16 cellular contexts compared by ENCODE assay signal in genomic region chr20:47455133-47456040, GRCh38. TPM values are rescaled to one million over a fixed set of nuclear protein-coding genes. Genes with fewer than 3 reads are reported as not detected.
DNase-seq lines count a peak whose midpoint lies in the region; ATAC-seq and TF ChIP-seq lines count a peak whose summit lies in the region.
"Had no signal": no experiment of that assay in that cellular context is flagged by ENCODE, and none has a peak within 500 bp of the region (broad histone marks: within the 10 kb centered on the region; RNA-seq: fewer than 3 reads in every experiment).

No MANE protein-coding gene starts in this region.

- H3K4me1 ChIP-seq in hepatocyte (ENCODE audit: insufficient read depth), result peaks cover 12% of the 10 kb centered on the region
- peaks cover 13% of the 10 kb centered on the region for H3K4me1 ChIP-seq in GM23248 (ENCODE audit: insufficient read depth)

- H3K9ac ChIP-seq in SU-DHL-6 (ENCODE audit: low read length), result peak overlapping the region; percentile 62
- no peak overlapping the region for H3K9ac ChIP-seq in GM23248

- DNase-seq in activated naive CD4-positive, alpha-beta T cell treated with anti-CD3 and anti-CD28 coated beads, Interleukin-2, amount 50 U/mL, for 16 hours, result no peak
- peak; percentile 49 for DNase-seq in hepatocyte (ENCODE audit: low spot score)
- no peak for DNase-seq in type B pancreatic cell (ENCODE audit: extremely low spot score, unreplicated experiment)
- DNase-seq in GM23248, result no peak
- DNase-seq: activated CD4-positive, alpha-beta T cell treated with anti-CD3 and anti-CD28 coated beads for 1 hour; midbrain; NCI-H1105 treated with DMSO at 0.1 percent for 48 hours; NCI-H774; SW 1271 had no signal

- TF ChIP-seq CTCF in SU-DHL-6 (IDR thresholded peaks at IDR 0.05; ENCODE audit: insufficient read depth, low read length, poor library complexity, severe bottlenecking) (no peak), hepatocyte (IDR thresholded peaks at IDR 0.05; ENCODE audit: poor library complexity) (no peak), type B pancreatic cell (conservative IDR thresholded peaks at IDR 0.05) (no peak)

- H3K4me1 Mint-ChIP-seq in activated naive CD4-positive, alpha-beta T cell treated with anti-CD3 and anti-CD28 coated beads, Interleukin-2, amount 50 U/mL, for 24 hours, result peaks cover 28% of the 10 kb centered on the region
- peaks cover 7% of the 10 kb centered on the region for H3K4me1 Mint-ChIP-seq in type B pancreatic cell (ENCODE audit: unreplicated experiment)

- H3K9me3 Mint-ChIP-seq in activated naive CD4-positive, alpha-beta T cell treated with anti-CD3 and anti-CD28 coated beads, Interleukin-2, amount 50 U/mL, for 24 hours, result no peaks in the 10 kb centered on the region
- H3K9me3 Mint-ChIP-seq in type B pancreatic cell, result no peaks in the 10 kb centered on the region
- H3K9me3 Mint-ChIP-seq: activated T-helper 1 cell treated with anti-CD3 and anti-CD28 coated beads, Interleukin-12 subunit alpha, Interleukin-12 subunit beta, Interleukin-2, Interleukin-4 antibody, amounts not matched to agents 30 ng/mL and 10 ng/mL and 1 ng/mL, durations not matched to agents 14 hours and 24 hours and 36 hours; stimulated activated effector memory CD8-positive, alpha-beta T cell treated with anti-CD3 and anti-CD28 coated beads, Interleukin-12 subunit alpha, Interleukin-12 subunit beta, amount 100 ng/mL, for 72 hours had no signal

- H3K27ac ChIP-seq in SU-DHL-6 (ENCODE audit: low read depth, low read length) (peak overlapping the region; percentile 95), hepatocyte (peak overlapping the region; percentile 69), GM23248 (no peak overlapping the region)
- H3K27ac ChIP-seq: cardiac muscle cell had no signal

- H4K20me1 ChIP-seq in SU-DHL-6 (ENCODE audit: low read depth, low read length) (no peaks in the 10 kb centered on the region), hepatocyte (ENCODE audit: insufficient read depth, poor library complexity, severe bottlenecking) (no peaks in the 10 kb centered on the region), GM23248 (ENCODE audit: insufficient read depth) (no peaks in the 10 kb centered on the region)

- H3K79me2 ChIP-seq in SU-DHL-6 (ENCODE audit: insufficient read depth, low read length) (no peaks in the 10 kb centered on the region), hepatocyte (no peaks in the 10 kb centered on the region), GM23248 (ENCODE audit: insufficient read depth) (no peaks in the 10 kb centered on the region)

- H3K4me3 Mint-ChIP-seq in activated naive CD4-positive, alpha-beta T cell treated with anti-CD3 and anti-CD28 coated beads, Interleukin-2, amount 50 U/mL, for 24 hours, result no peak overlapping the region
- peak overlapping the region; percentile 73 for H3K4me3 Mint-ChIP-seq in type B pancreatic cell
- H3K4me3 Mint-ChIP-seq: activated T-helper 1 cell treated with anti-CD3 and anti-CD28 coated beads, Interleukin-12 subunit alpha, Interleukin-12 subunit beta, Interleukin-2, Interleukin-4 antibody, amounts not matched to agents 30 ng/mL and 10 ng/mL and 1 ng/mL, durations not matched to agents 14 hours and 24 hours and 36 hours had no signal

- H2AFZ ChIP-seq in SU-DHL-6 (ENCODE audit: low read depth, low read length, severe bottlenecking) (no peak overlapping the region), hepatocyte (no peak overlapping the region), GM23248 (no peak overlapping the region)

- H3K27ac Mint-ChIP-seq in activated naive CD4-positive, alpha-beta T cell treated with anti-CD3 and anti-CD28 coated beads, Interleukin-2, amount 50 U/mL, for 24 hours, result peak overlapping the region; percentile 51
- H3K27ac Mint-ChIP-seq in type B pancreatic cell, result peak overlapping the region; percentile 96
- H3K27ac Mint-ChIP-seq: activated T-helper 1 cell treated with anti-CD3 and anti-CD28 coated beads, Interleukin-12 subunit alpha, Interleukin-12 subunit beta, Interleukin-2, Interleukin-4 antibody, amounts not matched to agents 30 ng/mL and 10 ng/mL and 1 ng/mL, durations not matched to agents 14 hours and 24 hours and 36 hours had no signal

- H3K9me3 ChIP-seq in SU-DHL-6 (ENCODE audit: insufficient read depth, low read length) (no peaks in the 10 kb centered on the region), hepatocyte (ENCODE audit: low read depth) (no peaks in the 10 kb centered on the region), GM23248 (ENCODE audit: low read depth) (no peaks in the 10 kb centered on the region)

- H3K27me3 Mint-ChIP-seq in activated naive CD4-positive, alpha-beta T cell treated with anti-CD3 and anti-CD28 coated beads, Interleukin-2, amount 50 U/mL, for 24 hours, result no peaks in the 10 kb centered on the region
- H3K27me3 Mint-ChIP-seq in type B pancreatic cell, result no peaks in the 10 kb centered on the region

- 49% methylated on average over 7 of the region's 7 CpGs for WGBS in hepatocyte (ENCODE audit: low lambda C conversion rate, missing lambda C conversion rate)
- WGBS in GM23248 (ENCODE audit: low coverage in 1 of 2, low lambda C conversion rate in 2 of 2, missing lambda C conversion rate in 2 of 2), 2 experiments, result 87 to 91% methylated on average over 7 of the region's 7 CpGs

- H3K27me3 ChIP-seq in SU-DHL-6 (ENCODE audit: low read length) (no peaks in the 10 kb centered on the region), hepatocyte (no peaks in the 10 kb centered on the region), GM23248 (replicated peaks; ENCODE audit: insufficient read depth) (no peaks in the 10 kb centered on the region)
- H3K27me3 ChIP-seq: cardiac muscle cell had no signal

- in situ Hi-C loops in GM23248 (cut with MboI), result no loop called here

- H3K36me3 ChIP-seq in SU-DHL-6 (ENCODE audit: low read length) (no peaks in the 10 kb centered on the region), hepatocyte (replicated peaks; ENCODE audit: insufficient read depth, low read depth) (no peaks in the 10 kb centered on the region), GM23248 (ENCODE audit: low read depth) (no peaks in the 10 kb centered on the region)
- H3K36me3 ChIP-seq: cardiac muscle cell had no signal

- H3F3A ChIP-seq in SU-DHL-6 (ENCODE audit: insufficient read depth) (peaks cover 80% of the 10 kb centered on the region), GM23248 (ENCODE audit: insufficient read depth) (peaks cover 39% of the 10 kb centered on the region)

- ATAC-seq in HG02798 (IDR thresholded peaks at IDR 0.05; ENCODE audit: poor library complexity, unreplicated experiment) (no peak), GM19395 (IDR thresholded peaks at IDR 0.05; ENCODE audit: unreplicated experiment) (no peak)
- ATAC-seq: stimulated activated effector memory CD8-positive, alpha-beta T cell treated with anti-CD3 and anti-CD28 coated beads, Interleukin-12 subunit alpha, Interleukin-12 subunit beta, amount 100 ng/mL, for 72 hours had no signal

- H3K4me3 ChIP-seq in SU-DHL-6 (ENCODE audit: insufficient read depth, low read length, poor library complexity, severe bottlenecking) (no peak overlapping the region), hepatocyte (no peak overlapping the region), GM23248 (no peak overlapping the region)
- H3K4me3 ChIP-seq: cardiac muscle cell had no signal

- no peaks in the 10 kb centered on the region for H3K36me3 Mint-ChIP-seq in activated naive CD4-positive, alpha-beta T cell treated with anti-CD3 and anti-CD28 coated beads, Interleukin-2, amount 50 U/mL, for 24 hours
- no peaks in the 10 kb centered on the region for H3K36me3 Mint-ChIP-seq in type B pancreatic cell

- H3K9me2 ChIP-seq in SU-DHL-6 (replicated peaks; ENCODE audit: insufficient read depth, low read length) (no peaks in the 10 kb centered on the region), hepatocyte (replicated peaks; ENCODE audit: insufficient read depth) (no peaks in the 10 kb centered on the region), GM23248 (ENCODE audit: insufficient read depth) (no peaks in the 10 kb centered on the region)

- peak overlapping the region; percentile 53 for H3K4me2 ChIP-seq in SU-DHL-6 (ENCODE audit: low read depth, low read length, poor library complexity, severe bottlenecking)
- H3K4me2 ChIP-seq in hepatocyte, result peak overlapping the region; percentile 34
- H3K4me2 ChIP-seq in GM23248 (ENCODE audit: unreplicated experiment), result no peak overlapping the region

RNA-seq across cellular contexts. Expression of gene NCOA3, which starts 46.3 kb away (rescaled TPM):
- total RNA-seq in hepatocyte (27.0 and 28.6 TPM in 2 replicates), type B pancreatic cell (ENCODE audit: low replicate concordance) (37.3 and 50.2 TPM in 2 replicates)
- polyA plus RNA-seq in hepatocyte (12.5 and 12.7 TPM in 2 replicates), GM23248 (2016; fragmentation: Nextera tagmentation; extraction: Ambion mirVana) (19.3 and 19.5 TPM in 2 replicates)
- total RNA-seq in GM23248 (2014; rRNA removed; shearing (Covaris generic)), result 36.4 and 36.6 TPM in 2 replicates
